8 cellular contexts compared by ENCODE assay signal in the genomic region with DNA sequence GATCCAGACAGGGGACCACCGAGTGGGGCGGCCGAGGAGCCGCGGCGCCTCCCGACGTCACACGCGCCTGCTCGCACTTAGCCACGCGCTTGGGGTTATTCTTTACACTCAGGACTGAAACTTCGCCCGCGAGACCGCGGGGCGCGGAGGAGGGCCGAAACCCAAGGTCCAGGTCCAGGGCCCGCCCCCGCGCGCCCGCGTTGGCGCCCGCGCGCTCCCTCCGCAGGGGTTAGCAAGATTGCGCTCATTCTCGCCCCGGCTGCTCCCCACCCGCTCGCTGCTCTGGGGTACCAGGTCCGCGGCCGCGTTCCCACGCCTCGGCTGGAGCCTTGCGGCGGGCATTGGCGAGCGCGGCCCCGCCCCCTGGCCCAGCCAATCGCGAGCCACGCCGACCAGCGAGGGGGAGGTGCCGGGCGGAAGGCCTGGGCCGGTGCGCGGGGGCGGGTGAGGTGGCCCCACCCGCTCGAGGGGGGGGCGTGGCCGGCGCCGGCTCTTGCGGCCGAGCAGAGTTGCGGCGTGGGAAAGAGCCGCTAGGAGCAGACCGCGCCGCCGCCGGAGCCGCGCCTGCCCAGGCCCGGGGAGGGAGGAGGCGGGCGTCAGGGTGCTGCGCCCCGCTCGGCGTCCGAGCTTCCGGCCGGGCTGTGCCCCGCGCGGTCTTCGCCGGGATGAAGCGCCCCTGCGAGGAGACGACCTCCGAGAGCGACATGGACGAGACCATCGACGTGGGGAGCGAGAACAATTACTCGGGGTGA. TPM values are rescaled to one million over a fixed set of nuclear protein-coding genes. Genes with fewer than 3 reads are reported as not detected.
DNase-seq lines count a peak whose midpoint lies in the region; ATAC-seq and TF ChIP-seq lines count a peak whose summit lies in the region.

A gene (plus strand): TSS at position 521 of the 752 bp plus-strand sequence. CDS start 145 bp downstream, at position 666.

- no peaks in the 10 kb centered on the region for H3K9me3 ChIP-seq in right lobe of liver

- H3K27me3 Mint-ChIP-seq in activated CD4-positive, alpha-beta memory T cell treated with anti-CD3 and anti-CD28 coated beads, Interleukin-2, amount 10 ng/mL, durations not matched to agents 7 days and 5 days = peaks cover 77% of the 10 kb centered on the region

- intact Hi-C loops in right lobe of liver (cut with DNase I) = no loop called here

- H3K4me3 Mint-ChIP-seq in activated CD4-positive, alpha-beta memory T cell treated with anti-CD3 and anti-CD28 coated beads, Interleukin-2, amount 10 ng/mL, durations not matched to agents 7 days and 5 days = peak within 1 kb of the TSS; percentile 75

- no peaks in the 10 kb centered on the region for H3K9me3 Mint-ChIP-seq in activated CD4-positive, alpha-beta memory T cell treated with anti-CD3 and anti-CD28 coated beads, Interleukin-2, amount 10 ng/mL, durations not matched to agents 7 days and 5 days

- peak; percentile 99 for DNase-seq in AG20443 (ENCODE audit: low spot score)
- peak; percentile 76 for DNase-seq in NCI-H460 (ENCODE audit: extremely low read depth, low read depth)
- peak; percentile 85 for DNase-seq in activated CD4-positive, alpha-beta memory T cell treated with anti-CD3 and anti-CD28 coated beads, Interleukin-2, amount 10 ng/mL, durations not matched to agents 7 days and 5 days
- peak; percentile 45 to 96 for DNase-seq in dermis microvascular lymphatic vessel endothelial cell (ENCODE audit: low read depth in 2 of 2)
- peak; percentile 96 to 98 (median 98) for DNase-seq in right lobe of liver
- peak; percentile 77 to 78 for DNase-seq in stimulated activated CD4-positive, alpha-beta T cell treated with anti-CD3 and anti-CD28 coated beads, Interleukin-2, amount 100 ng/mL, for 48 hours

- H3K36me3 ChIP-seq in right lobe of liver = no peaks in the 10 kb centered on the region

- H3K27ac ChIP-seq in right lobe of liver = peak within 1 kb of the TSS; percentile 85 to 97 (median 94)

- CTCF ChIA-PET in activated CD4-positive, alpha-beta memory T cell treated with anti-CD3 and anti-CD28 coated beads, Interleukin-2, amount 10 ng/mL, durations not matched to agents 7 days and 5 days (lab: Charles Lee) = interaction anchor here (2.6 kb wide), 1 partner anchor 207 kb away, joined by 8 read pairs; a partner anchor contains a TSS

- TF ChIP-seq CTCF in right lobe of liver (IDR thresholded peaks at IDR 0.05) = peak in 1 of 4 donors; percentile 11

- TF ChIP-seq POLR2A in right lobe of liver (IDR thresholded peaks at IDR 0.05) = peak; percentile 98

- peaks cover 0 to 39% (median 2%) of the 10 kb centered on the region in 4 donors for H3K4me1 ChIP-seq in right lobe of liver

- no peaks in the 10 kb centered on the region for H3K27me3 ChIP-seq in right lobe of liver

- WGBS in right lobe of liver (ENCODE audit: insufficient coverage, low coverage, low lambda C conversion rate, missing lambda C conversion rate) = 0% methylated on average over 17 of the region's 103 CpGs

- ATAC-seq in GM19043 (IDR thresholded peaks at IDR 0.05; ENCODE audit: low read depth, unreplicated experiment) (peak; percentile 77), HG03354 (IDR thresholded peaks at IDR 0.05; ENCODE audit: poor library complexity, severe bottlenecking, unreplicated experiment) (peak; percentile 80), right lobe of liver (peak; percentile 77 to 89 (median 79))

- no peaks in the 10 kb centered on the region for H3K36me3 Mint-ChIP-seq in activated CD4-positive, alpha-beta memory T cell treated with anti-CD3 and anti-CD28 coated beads, Interleukin-2, amount 10 ng/mL, durations not matched to agents 7 days and 5 days (ENCODE audit: low read depth)

- H3K27ac Mint-ChIP-seq in activated CD4-positive, alpha-beta memory T cell treated with anti-CD3 and anti-CD28 coated beads, Interleukin-2, amount 10 ng/mL, durations not matched to agents 7 days and 5 days = peak within 1 kb of the TSS; percentile 34

- H3K4me3 ChIP-seq in right lobe of liver = peak within 1 kb of the TSS; percentile 68 to 78 (median 75)

- POLR2A ChIA-PET in activated CD4-positive, alpha-beta memory T cell treated with anti-CD3 and anti-CD28 coated beads, Interleukin-2, amount 10 ng/mL, durations not matched to agents 7 days and 5 days (lab: Charles Lee) = no interaction called here

- H3K4me1 Mint-ChIP-seq in activated CD4-positive, alpha-beta memory T cell treated with anti-CD3 and anti-CD28 coated beads, Interleukin-2, amount 10 ng/mL, durations not matched to agents 7 days and 5 days = peaks cover 38% of the 10 kb centered on the region

RNA-seq across cellular contexts. Expression of the gene that starts here (rescaled TPM):
- 0.20 TPM in 1 of 2 replicates, not detected in the other for total RNA-seq in NCI-H460 (2014; rRNA removed; shearing (Covaris generic))
- polyA plus RNA-seq in NCI-H460 (2014; cell fraction: nucleus; rRNA removed) = not detected in 2 replicates
- not detected for total RNA-seq in activated CD4-positive, alpha-beta memory T cell treated with anti-CD3 and anti-CD28 coated beads, Interleukin-2, amount 10 ng/mL, durations not matched to agents 7 days and 5 days
- total RNA-seq in dermis microvascular lymphatic vessel endothelial cell (under 0.01 TPM in 1 of 2 replicates, not detected in the other), right lobe of liver (1 to 10 TPM in 3 of 6 experiments, under 1 TPM in 3; 0.74 to 2.6 (median 1.6) TPM)

Comparison
In these comparisons a context has a peak if more than half of its experiments do, and no peak if none do; other contexts are left out.
1. Peak in every context shown above with its lines: DNase-seq, ATAC-seq, H3K4me3 ChIP-seq and H3K27ac ChIP-seq.
2. Peak in DNase-seq in NCI-H460; RNA of the gene not detected or under 1 TPM.
3. Peak in DNase-seq in activated CD4-positive, alpha-beta memory T cell treated with anti-CD3 and anti-CD28 coated beads, Interleukin-2, amount 10 ng/mL, durations not matched to agents 7 days and 5 days; RNA of the gene not detected or under 1 TPM.
4. Peak in DNase-seq in dermis microvascular lymphatic vessel endothelial cell; RNA of the gene not detected or under 1 TPM.